ENCODE assay signal across 2 cellular contexts in genomic region chr18:76834379-76834778, GRCh38.
TF ChIP-seq lines count a peak whose summit lies in the region.

No MANE protein-coding gene starts in this region.

TF ChIP-seq in GM23338, 12 proteins besides CTCF, POLR2A, EP300 and RAD21 (continued from another document):
- TF ChIP-seq EZH2 (IDR thresholded peaks at IDR 0.05; ENCODE audit: low read depth, unreplicated experiment) (no peak), JUNB (IDR thresholded peaks at IDR 0.05; ENCODE audit: unreplicated experiment) (no peak), REST (IDR thresholded peaks at IDR 0.05; ENCODE audit: unreplicated experiment) (no peak)

TF ChIP-seq in H1, 55 proteins besides CTCF, POLR2A, EP300 and RAD21 (continued from another document):
- no peak for TF ChIP-seq CTBP2 (IDR thresholded peaks at IDR 0.05; ENCODE audit: borderline replicate concordance, insufficient read depth, insufficient read length, low read length)
- no peak for TF ChIP-seq TCF12 (IDR thresholded peaks at IDR 0.05; ENCODE audit: low read depth, low read length)
- no peak for TF ChIP-seq ZNF274 (IDR thresholded peaks at IDR 0.05; ENCODE audit: borderline replicate concordance, extremely low read depth, low read length)
- TF ChIP-seq E2F6 (IDR thresholded peaks at IDR 0.05), result no peak
- TF ChIP-seq USF2 (IDR thresholded peaks at IDR 0.05; ENCODE audit: low read length), result no peak
- no peak for TF ChIP-seq SIX5 (IDR thresholded peaks at IDR 0.05; ENCODE audit: low read depth, low read length)
- TF ChIP-seq NRF1 (IDR thresholded peaks at IDR 0.05; ENCODE audit: low read depth, low read length), result no peak
- no peak for TF ChIP-seq KDM1A (IDR thresholded peaks at IDR 0.05; ENCODE audit: borderline replicate concordance, low read length)
- TF ChIP-seq SP2 (IDR thresholded peaks at IDR 0.05; ENCODE audit: low read length), result no peak
- TF ChIP-seq SIRT6 (IDR thresholded peaks at IDR 0.05; ENCODE audit: low read length), result no peak
- no peak for TF ChIP-seq BCL11A (IDR thresholded peaks at IDR 0.05; ENCODE audit: low read depth in 2 of 2, low read length in 2 of 2)
- TF ChIP-seq YY1 (IDR thresholded peaks at IDR 0.05; ENCODE audit: low read depth, low read length), result no peak
- no peak for TF ChIP-seq CHD1 (IDR thresholded peaks at IDR 0.05; ENCODE audit: low read depth, low read length)
- TF ChIP-seq SAP30 (IDR thresholded peaks at IDR 0.05; ENCODE audit: insufficient read depth, insufficient replicate concordance, low read length), result no peak
- no peak for TF ChIP-seq NANOG (IDR thresholded peaks at IDR 0.05; ENCODE audit: insufficient read depth, low read depth, low read length, poor library complexity, severe bottlenecking)
